Comparison of ENCODE assay signal across 13 cellular contexts in genomic region chr1:232968965-232969364, GRCh38. TPM values are rescaled to one million over a fixed set of nuclear protein-coding genes. Genes with fewer than 3 reads are reported as not detected.
A peak's percentile ranks its signal among the peaks of the same experiment; 100 is the strongest.
DNase-seq lines count a peak whose midpoint lies in the region; ATAC-seq, FAIRE-seq and TF ChIP-seq lines count a peak whose summit lies in the region.
"Had no signal": no experiment of that assay in that cellular context is flagged by ENCODE, and none has a peak within 500 bp of the region (broad histone marks: within the 10 kb centered on the region; RNA-seq: fewer than 3 reads in every experiment).

No MANE protein-coding gene starts in this region.

- BruUV-seq in GM12878 (replicated peaks; lab: Mats Ljungman, UMichigan) = no TSS peak

- DNase-seq in ELR (ENCODE audit: low read depth) (peak; percentile 50), GM12878 (ENCODE audit: low read depth, low spot score) (no peak), lung microvascular endothelial cell (ENCODE audit: low read depth in 2 of 2) (peak; percentile 64 to 79), NCI-H510A (lab: John Stamatoyannopoulos, UW) (no peak)
- DNase-seq in Jurkat, Clone E6-1 (ENCODE audit: low read depth, low spot score) = peak; percentile 65
- DNase-seq in CD8-positive, alpha-beta memory T cell = no peak
- DNase-seq: activated T-cell treated with anti-CD3 and anti-CD28 coated beads, Interleukin-2, amount 50 U/mL, for 1 hour; NCI-H1417; stimulated activated CD4-positive, alpha-beta T cell treated with anti-CD3 and anti-CD28 coated beads, Interleukin-15, amount 100 ng/mL, for 24 hours; transverse colon had no signal

- peak overlapping the region in 1 of 8 donors; percentile 75 for H3K27ac Mint-ChIP-seq in CD8-positive, alpha-beta memory T cell

- H4K20me1 ChIP-seq in GM12878 (ENCODE audit: control insufficient read depth, insufficient read depth) = no peaks in the 10 kb centered on the region

- no peak overlapping the region for H2AFZ ChIP-seq in GM12878 (ENCODE audit: control insufficient read depth, low read depth, low read length)

- FAIRE-seq in GM12878 (lab: Jason Lieb, UNC) = no peak

- TF ChIP-seq EP300 in GM12878 (IDR thresholded peaks at IDR 0.05; ENCODE audit: borderline replicate concordance in 1 of 2, control insufficient read depth in 1 of 2, low read depth in 2 of 2, low read length in 2 of 2) = no peak

- ATAC-seq in GM12878 (peak; percentile 59), HG03139 (IDR thresholded peaks at IDR 0.05; ENCODE audit: unreplicated experiment) (no peak), GM21528 (IDR thresholded peaks at IDR 0.05; ENCODE audit: low FRiP score, unreplicated experiment) (no peak)

- H3K36me3 ChIP-seq in GM12878 (ENCODE audit: control insufficient read depth in 2 of 2, insufficient read depth in 2 of 2, low read length in 1 of 2) = peaks cover 8 to 16% of the 10 kb centered on the region in 2 experiments
- H3K36me3 ChIP-seq in CD8-positive, alpha-beta memory T cell (ENCODE audit: insufficient read depth, low read length) = peaks cover 21% of the 10 kb centered on the region

- H3K79me2 ChIP-seq in GM12878 (ENCODE audit: control insufficient read depth, insufficient read depth, low read length) = no peaks in the 10 kb centered on the region

- no peak overlapping the region for H3K4me3 ChIP-seq in Jurkat, Clone E6-1 (ENCODE audit: low read length)
- H3K4me3 ChIP-seq in GM12878 = no peak overlapping the region
- H3K4me3 ChIP-seq in CD8-positive, alpha-beta memory T cell (ENCODE audit: low read length) = no peak overlapping the region
- H3K4me3 ChIP-seq: SJSA1, transverse colon had no signal

- peaks cover 0 to 19% (median 2%) of the 10 kb centered on the region in 3 donors for H3K4me1 Mint-ChIP-seq in CD8-positive, alpha-beta memory T cell

- no peak overlapping the region for H3K4me2 ChIP-seq in GM12878 (ENCODE audit: control insufficient read depth, insufficient read depth)

- in situ Hi-C loops in GM12878 (cut with MboI) = no loop called here

- WGBS in GM12878 (ENCODE audit: insufficient coverage, insufficient replicate concordance, low lambda C conversion rate, missing lambda C conversion rate) = 92% methylated on average over 3 of the region's 3 CpGs

- peaks cover 43 to 90% (median 46%) of the 10 kb centered on the region in 3 donors for H3K36me3 Mint-ChIP-seq in CD8-positive, alpha-beta memory T cell

- POLR2A ChIA-PET in GM12878 (lab: Charles Lee) = interaction anchor here (0.9 kb wide), 1 partner anchor 16 kb away, joined by 3 read pairs; no protein-coding TSS in a partner anchor
- POLR2A ChIA-PET in CD8-positive, alpha-beta memory T cell (lab: Charles Lee) = no interaction called here

- H3K4me1 ChIP-seq in GM12878 (ENCODE audit: control insufficient read depth, insufficient read depth, low read length) = no peaks in the 10 kb centered on the region
- no peaks in the 10 kb centered on the region for H3K4me1 ChIP-seq in CD8-positive, alpha-beta memory T cell (ENCODE audit: insufficient read depth, low read length)
- H3K4me1 ChIP-seq: SJSA1 had no signal

- H3K9me3 Mint-ChIP-seq in CD8-positive, alpha-beta memory T cell = peaks cover 3 to 14% (median 13%) of the 10 kb centered on the region in 5 donors

- TF ChIP-seq RAD21 in GM12878 (IDR thresholded peaks at IDR 0.05; ENCODE audit: insufficient read depth, low read depth, low read length) = no peak

- H3K27me3 ChIP-seq in GM12878 (replicated peaks in 1 of 2; ENCODE audit: control insufficient read depth in 2 of 2, insufficient read depth in 2 of 2, low read length in 1 of 2) = no peaks in the 10 kb centered on the region
- no peaks in the 10 kb centered on the region for H3K27me3 ChIP-seq in CD8-positive, alpha-beta memory T cell (ENCODE audit: insufficient read depth, low read length, poor library complexity, severe bottlenecking)
- H3K27me3 ChIP-seq: SJSA1, transverse colon had no signal

- H3K27me3 Mint-ChIP-seq in CD8-positive, alpha-beta memory T cell = no peaks in the 10 kb centered on the region

- CTCF ChIA-PET in GM12878 (lab: Yijun Ruan, JAX) = interaction anchor here (2.3 kb wide), 1 partner anchor 16 kb away, joined by 10 read pairs; no protein-coding TSS in a partner anchor
- CTCF ChIA-PET in CD8-positive, alpha-beta memory T cell (lab: Charles Lee) = interaction anchor here (1.3 kb wide), 1 partner anchor 9 kb away, joined by 3 read pairs; no protein-coding TSS in a partner anchor

- H3K4me3 Mint-ChIP-seq in CD8-positive, alpha-beta memory T cell = no peak overlapping the region

- no peak for TF ChIP-seq POLR2A in GM12878 (IDR thresholded peaks at IDR 0.05; ENCODE audit: low read depth, low read length)

- SMC1A ChIA-PET in GM12878 (lab: Charles Lee; ENCODE audit: uncharacterized antibody, unreplicated experiment) = interaction anchor here (1.1 kb wide), 1 partner anchor 9 kb away, joined by 3 read pairs; no protein-coding TSS in a partner anchor

- H3K27ac ChIP-seq in GM12878 (ENCODE audit: control insufficient read depth, insufficient read depth) = no peak overlapping the region
- no peak overlapping the region for H3K27ac ChIP-seq in CD8-positive, alpha-beta memory T cell (ENCODE audit: low read depth, low read length)
- H3K27ac ChIP-seq: SJSA1, transverse colon had no signal

- peaks cover 12% of the 10 kb centered on the region for H3K9me3 ChIP-seq in GM12878 (replicated peaks; ENCODE audit: control insufficient read depth, insufficient read depth, low read length)
- peaks cover 9% of the 10 kb centered on the region for H3K9me3 ChIP-seq in CD8-positive, alpha-beta memory T cell (ENCODE audit: low read length)

- H3K9ac ChIP-seq in GM12878 (ENCODE audit: control insufficient read depth, insufficient read depth, low read length) = no peak overlapping the region

- intact Hi-C loops in GM12878 (cut with micrococcal nuclease; ENCODE audit: unreplicated experiment) = no loop called here

- TF ChIP-seq CTCF in GM12878 (IDR thresholded peaks at IDR 0.05 in 2 of 3, conservative IDR thresholded peaks at IDR 0.05 in 1 of 3; ENCODE audit: control insufficient read depth in 2 of 3, extremely low read depth in 1 of 3, insufficient read depth in 1 of 3, low read depth in 3 of 3, low read length in 3 of 3) = no peak

- RAD21 ChIA-PET in GM12878 (lab: Charles Lee; ENCODE audit: unreplicated experiment) = no interaction called here

TF ChIP-seq in GM12878, 131 proteins besides CTCF, POLR2A, EP300 and RAD21:
- no peak for TF ChIP-seq CBFB (IDR thresholded peaks at IDR 0.05; ENCODE audit: low read depth)
- TF ChIP-seq RAD51 (IDR thresholded peaks at IDR 0.05) = no peak
- no peak for TF ChIP-seq CEBPB (IDR thresholded peaks at IDR 0.05; ENCODE audit: borderline replicate concordance in 1 of 2, low read depth in 2 of 2, low read length in 2 of 2)
- peak; percentile 59; the same call in 1 of the 2 replicates for TF ChIP-seq ZNF687 (IDR thresholded peaks at IDR 0.05)
- no peak for TF ChIP-seq ZNF274 (IDR thresholded peaks at IDR 0.05; ENCODE audit: insufficient read depth, insufficient read length)

RNA-seq across cellular contexts. Expression of gene NTPCR, which starts 18.6 kb away (rescaled TPM):
- polyA plus RNA-seq in Jurkat, Clone E6-1 (2012; ENCODE audit: insufficient read depth, insufficient read length) = 110 TPM
- total RNA-seq in GM12878 (2013; cell fraction: nucleolus; rRNA removed) = 49.6 and 50.4 TPM in 2 replicates
- total RNA-seq in GM12878 (2014; rRNA removed) (25.4 and 36.3 TPM in 2 replicates), GM12878 (2014; rRNA removed; fragmentation: Illumina TruSeq; extraction: Trizol) (30.6 and 31.5 TPM in 2 replicates), GM12878 (2021) (48.3 and 50.2 TPM in 2 replicates), lung microvascular endothelial cell (4.8 and 5.8 TPM in 2 replicates)
- 24.9 TPM for polyA plus RNA-seq in GM12878 (2011; ENCODE audit: low read depth)
- polyA plus RNA-seq in GM12878 (2011; rRNA removed) (64.8 and 74.6 TPM in 2 replicates), GM12878 (2014; fragmentation: Illumina TruSeq; extraction: Trizol) (46.8 and 50.6 TPM in 2 replicates), GM12878 (2014; fragmentation: Nextera tagmentation; extraction: Ambion mirVana) (10 to 100 TPM; 77.4 to 84.4 TPM), GM12878 (2014; rRNA removed) (29.6 and 31.2 TPM in 2 replicates), GM12878 (2016; fragmentation: Nextera tagmentation; extraction: Ambion mirVana) (100 to 1,000 TPM; 102 to 109 TPM)
- 31.9 and 37.5 TPM in 2 replicates for polyA plus RNA-seq in GM12878 (2011; cell fraction: cytosol; rRNA removed)
- polyA plus RNA-seq in GM12878 (2011; cell fraction: nucleus; rRNA removed) = 34.9 and 48.4 TPM in 2 replicates
- polyA plus RNA-seq in GM12878 (2012) = 36.6 and 47.7 TPM in 2 replicates
- 26.6 and 28.2 TPM in 2 replicates for polyA minus RNA-seq in GM12878 (2011; rRNA and poly(A)+ RNA removed)
- 13.4 and 19.0 TPM in 2 replicates for polyA minus RNA-seq in GM12878 (2011; cell fraction: cytosol; rRNA and poly(A)+ RNA removed)
- 27.7 and 40.9 TPM in 2 replicates for polyA minus RNA-seq in GM12878 (2011; cell fraction: nucleus; rRNA and poly(A)+ RNA removed)
- 10 to 100 TPM; 29.0 to 31.1 TPM for total RNA-seq in CD8-positive, alpha-beta memory T cell
- polyA plus RNA-seq in CD8-positive, alpha-beta memory T cell = 28.0 TPM

Comparison
In these comparisons a context has a peak if more than half of its experiments do, and no peak if none do; other contexts are left out.
1. DNase-seq: peak in ELR (single experiment), Jurkat, Clone E6-1 (single experiment) and lung microvascular endothelial cell (2 of 2); none in GM12878 (single experiment), CD8-positive, alpha-beta memory T cell (0 of 5) and NCI-H510A (single experiment).